Comparison of ENCODE assay signal across 8 cellular contexts in genomic region chr18:809985-810642, GRCh38. TPM values are rescaled to one million over a fixed set of nuclear protein-coding genes. Genes with fewer than 3 reads are reported as not detected.
DNase-seq lines count a peak whose midpoint lies in the region; ATAC-seq, FAIRE-seq and TF ChIP-seq lines count a peak whose summit lies in the region.

No MANE protein-coding gene starts in this region.

- intact Hi-C loops in colonic mucosa (cut with DNase I) = no loop called here

- no peak overlapping the region for H3K9ac ChIP-seq in colonic mucosa (ENCODE audit: low read depth in 2 of 2, low read length in 2 of 2)

- peak overlapping the region; percentile 87 to 99 (median 96) for H3K27ac Mint-ChIP-seq in immature natural killer cell

- H3K9me3 Mint-ChIP-seq in immature natural killer cell = no peaks in the 10 kb centered on the region

- DNase-seq in D721Med (ENCODE audit: insufficient read length, low spot score) (no peak), OCI-M1 (lab: John Stamatoyannopoulos, UW) (peak; percentile 51), immature natural killer cell (peak; percentile 52 to 61 (median 54)), DMS79 treated with DMSO at 0.1 percent for 48 hours (lab: John Stamatoyannopoulos, UW) (no peak), caudate nucleus (lab: John Stamatoyannopoulos, UW) (no peak), colonic mucosa (no peak), HPDE6-E6E7 (ENCODE audit: extremely low spot score) (no peak)

- no peak overlapping the region for H3K4me3 ChIP-seq in colonic mucosa

- H3K4me3 Mint-ChIP-seq in immature natural killer cell = peak overlapping the region; percentile 93 to 99 (median 99)

- peak; percentile 21 for ATAC-seq in GM21723 (IDR thresholded peaks at IDR 0.05; ENCODE audit: unreplicated experiment)

- H3K27me3 ChIP-seq in colonic mucosa = no peaks in the 10 kb centered on the region

- peaks cover 7% of the 10 kb centered on the region for H3K4me1 ChIP-seq in colonic mucosa

- peak; percentile 64 for FAIRE-seq in D721Med (lab: Jason Lieb, UNC)

- no peak for TF ChIP-seq CTCF in D721Med (IDR thresholded peaks at IDR 0.05; ENCODE audit: insufficient read depth, missing control alignments)
- TF ChIP-seq CTCF in colonic mucosa (IDR thresholded peaks at IDR 0.05) = no peak

- H3K27ac ChIP-seq in caudate nucleus (ENCODE audit: low read depth, low read length) (no peak overlapping the region), colonic mucosa (no peak overlapping the region)

- H3K4me1 Mint-ChIP-seq in immature natural killer cell = peaks cover 88 to 89% of the 10 kb centered on the region in 2 donors

- H3K9me3 ChIP-seq in colonic mucosa = no peaks in the 10 kb centered on the region

- no peaks in the 10 kb centered on the region for H3K36me3 ChIP-seq in colonic mucosa

- no peaks in the 10 kb centered on the region for H3K36me3 Mint-ChIP-seq in immature natural killer cell

- peaks cover 13 to 38% (median 14%) of the 10 kb centered on the region in 3 donors for H3K27me3 Mint-ChIP-seq in immature natural killer cell (ENCODE audit: low read depth in 3 of 3)

RNA-seq across cellular contexts. Expression of gene YES1, which starts 1.9 kb away (rescaled TPM):
- polyA plus RNA-seq in immature natural killer cell = 10 to 100 TPM in 1 of 3 donors, 1 to 10 TPM in 2; 2.0 to 11.6 (median 7.0) TPM
- 10 to 100 TPM; 56.3 to 83.4 TPM for total RNA-seq in colonic mucosa

Comparison
In these comparisons a context has a peak if more than half of its experiments do, and no peak if none do; other contexts are left out.
1. DNase-seq: peak in OCI-M1 (single experiment) and immature natural killer cell (3 of 3); none in D721Med (single experiment), DMS79 treated with DMSO at 0.1 percent for 48 hours (single experiment), caudate nucleus (0 of 61), colonic mucosa (single experiment) and HPDE6-E6E7 (single experiment).